19 cellular contexts compared by ENCODE assay signal in the genomic region with DNA sequence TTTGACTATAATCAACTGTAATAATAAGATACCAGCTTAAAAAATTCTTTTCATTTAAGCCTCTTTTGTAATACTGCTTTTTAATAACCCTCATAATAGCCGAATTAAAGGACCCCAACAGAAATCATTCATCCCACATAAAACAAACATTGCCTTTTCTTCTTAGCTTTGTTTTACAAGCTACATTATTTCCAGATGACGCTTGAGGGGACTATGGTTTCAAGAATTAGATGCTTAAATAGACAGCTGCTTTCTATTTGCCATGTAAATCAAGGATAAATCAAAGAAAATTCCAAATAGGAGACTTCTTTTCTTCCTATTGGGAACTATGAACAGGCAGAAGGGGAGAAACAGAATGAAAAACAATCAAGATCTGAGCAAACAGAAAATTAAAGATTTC.
"Had no signal": no experiment of that assay in that cellular context is flagged by ENCODE, and none has a peak within 500 bp of the region (broad histone marks: within the 10 kb centered on the region; RNA-seq: fewer than 3 reads in every experiment).

No MANE protein-coding gene starts in this region.

- H3K27me3 Mint-ChIP-seq: central memory CD8-positive, alpha-beta T cell had no signal

- H3K9me3 Mint-ChIP-seq: central memory CD8-positive, alpha-beta T cell had no signal

- DNase-seq: activated CD4-positive, alpha-beta T cell treated with anti-CD3 and anti-CD28 coated beads for 4 hours; activated CD4-positive, alpha-beta T cell treated with anti-CD3 and anti-CD28 coated beads, Interleukin-2, amount 50 U/mL, for 4 hours; activated naive CD4-positive, alpha-beta T cell; activated T-cell treated with anti-CD3 and anti-CD28 coated beads for 4 hours; activated T-cell treated with anti-CD3 and anti-CD28 coated beads, Interleukin-2, amount 50 U/mL, for 72 hours; anterior cingulate cortex; dermis blood vessel endothelial cell; effector CD8-positive, alpha-beta T cell; erythroblast; foreskin keratinocyte; heart left ventricle; left ventricle myocardium superior; right lobe of liver; stimulated activated CD4-positive, alpha-beta T cell treated with anti-CD3 and anti-CD28 coated beads, Interleukin-2, amount 100 ng/mL, for 48 hours; stimulated activated naive CD4-positive, alpha-beta T cell treated with Interleukin-2 at 50 U/mL for 16 hours; T-helper 9 cell had no signal

- ATAC-seq: activated naive CD4-positive, alpha-beta T cell treated with anti-CD3 and anti-CD28 coated beads, Interleukin-2, amount 50 U/mL, for 72 hours; activated T-cell treated with anti-CD3 and anti-CD28 coated beads, Interleukin-2, amount 50 U/mL, for 72 hours; foreskin keratinocyte; heart left ventricle; left ventricle myocardium superior; right lobe of liver had no signal

- H3K4me3 Mint-ChIP-seq: activated T-cell treated with anti-CD3 and anti-CD28 coated beads, Interleukin-2, amount 50 U/mL, for 72 hours; central memory CD8-positive, alpha-beta T cell; nephron had no signal

- H3K4me1 Mint-ChIP-seq: central memory CD8-positive, alpha-beta T cell had no signal

- H3K27ac Mint-ChIP-seq: activated naive CD4-positive, alpha-beta T cell treated with anti-CD3 and anti-CD28 coated beads, Interleukin-2, amount 50 U/mL, for 72 hours; activated T-cell treated with anti-CD3 and anti-CD28 coated beads, Interleukin-2, amount 50 U/mL, for 72 hours had no signal
